In the genomic region with DNA sequence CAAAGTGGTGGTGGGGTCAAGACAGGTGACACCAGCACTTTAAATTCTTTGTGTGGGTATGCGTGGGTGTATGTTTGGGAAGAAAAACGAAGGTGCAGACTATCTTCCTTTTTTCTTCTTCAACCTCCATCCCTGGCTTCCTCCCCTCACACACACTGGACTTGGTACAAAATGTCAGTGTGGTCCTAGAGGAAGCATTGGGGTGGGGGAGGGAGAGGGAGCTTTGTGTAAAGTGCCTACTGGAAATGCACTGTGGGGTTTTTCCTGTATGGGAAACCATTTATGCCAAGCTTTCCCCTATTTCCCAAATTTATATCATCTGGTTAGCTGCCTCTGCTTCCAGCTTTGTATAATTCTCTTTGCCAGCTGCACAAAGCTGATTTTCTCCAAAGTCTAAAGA, we compare ENCODE assay signal across 1 cellular context.
TF ChIP-seq lines count a peak whose summit lies in the region.

No MANE protein-coding gene starts in this region.

TF ChIP-seq in H1, 55 proteins besides CTCF, POLR2A, EP300 and RAD21:
- TF ChIP-seq JUND (IDR thresholded peaks at IDR 0.05; ENCODE audit: low read length) (no peak), TCF12 (IDR thresholded peaks at IDR 0.05; ENCODE audit: low read depth, low read length) (0 out of 2 replicates have a peak, but pooled peaks have one; percentile 51), RBBP5 (IDR thresholded peaks at IDR 0.05; ENCODE audit: borderline replicate concordance, low read depth, low read length) (no peak), CBX8 (IDR thresholded peaks at IDR 0.05; ENCODE audit: borderline replicate concordance, low read depth, low read length) (no peak), GTF2F1 (IDR thresholded peaks at IDR 0.05; ENCODE audit: borderline replicate concordance, low read depth, low read length) (no peak), CHD2 (IDR thresholded peaks at IDR 0.05; ENCODE audit: low read length) (no peak), RNF2 (IDR thresholded peaks at IDR 0.05; ENCODE audit: borderline replicate concordance, low read depth, low read length, missing control alignments, poor library complexity, severe bottlenecking) (peak; percentile 75), FOSL1 (IDR thresholded peaks at IDR 0.05; ENCODE audit: insufficient read depth, low read depth, low read length) (0 out of 2 replicates have a peak, but pooled peaks have one; percentile 68), SIX5 (IDR thresholded peaks at IDR 0.05; ENCODE audit: low read depth, low read length) (no peak), SUZ12 (IDR thresholded peaks at IDR 0.05; ENCODE audit: low read length) (no peak), KDM1A (IDR thresholded peaks at IDR 0.05; ENCODE audit: borderline replicate concordance, low read length) (no peak), SIN3A (conservative IDR thresholded peaks at IDR 0.05 in 1 of 2, IDR thresholded peaks at IDR 0.05 in 1 of 2; ENCODE audit: low read depth in 1 of 2, low read length in 2 of 2) (no peak), GABPA (IDR thresholded peaks at IDR 0.05; ENCODE audit: borderline replicate concordance, insufficient read depth, low read length) (no peak), ZNF274 (IDR thresholded peaks at IDR 0.05; ENCODE audit: borderline replicate concordance, extremely low read depth, low read length) (no peak), BRCA1 (IDR thresholded peaks at IDR 0.05; ENCODE audit: low read depth, low read length) (no peak), CEBPB (IDR thresholded peaks at IDR 0.05; ENCODE audit: low read depth, low read length) (no peak), HDAC2 (IDR thresholded peaks at IDR 0.05; ENCODE audit: borderline replicate concordance in 1 of 2, low read depth in 2 of 2, low read length in 2 of 2) (no peak), SP2 (IDR thresholded peaks at IDR 0.05; ENCODE audit: low read length) (no peak), NANOG (IDR thresholded peaks at IDR 0.05; ENCODE audit: insufficient read depth, low read depth, low read length, poor library complexity, severe bottlenecking) (no peak), BACH1 (IDR thresholded peaks at IDR 0.05; ENCODE audit: low read length) (no peak), MAFK (IDR thresholded peaks at IDR 0.05; ENCODE audit: low read depth, low read length) (no peak), EGR1 (IDR thresholded peaks at IDR 0.05; ENCODE audit: borderline replicate concordance, low read depth, low read length) (peak; percentile 82), CHD1 (IDR thresholded peaks at IDR 0.05; ENCODE audit: low read depth, low read length) (no peak), SAP30 (IDR thresholded peaks at IDR 0.05; ENCODE audit: insufficient read depth, insufficient replicate concordance, low read length) (no peak), NRF1 (IDR thresholded peaks at IDR 0.05; ENCODE audit: low read depth, low read length) (no peak), SRF (IDR thresholded peaks at IDR 0.05; ENCODE audit: low read depth, low read length) (no peak), SP1 (IDR thresholded peaks at IDR 0.05; ENCODE audit: low read depth, low read length) (peak; percentile 87), TAF7 (optimal IDR thresholded peaks at IDR 0.05; ENCODE audit: borderline replicate concordance, low read depth, low read length) (no peak), EZH2 (IDR thresholded peaks at IDR 0.05; ENCODE audit: low read depth, low read length, severe bottlenecking) (no peak), JUN (IDR thresholded peaks at IDR 0.05; ENCODE audit: low read depth, low read length) (no peak), YY1 (IDR thresholded peaks at IDR 0.05; ENCODE audit: low read depth, low read length) (0 out of 2 replicates have a peak, but pooled peaks have one; percentile 33), SIRT6 (IDR thresholded peaks at IDR 0.05; ENCODE audit: low read length) (no peak), PHF8 (conservative IDR thresholded peaks at IDR 0.05; ENCODE audit: low read depth, low read length) (no peak), BCL11A (IDR thresholded peaks at IDR 0.05; ENCODE audit: low read depth in 2 of 2, low read length in 2 of 2) (no peak), TBP (IDR thresholded peaks at IDR 0.05; ENCODE audit: low read depth, low read length) (no peak), RXRA (IDR thresholded peaks at IDR 0.05; ENCODE audit: insufficient read depth, low read depth, low read length) (no peak), CBX5 (IDR thresholded peaks at IDR 0.05; ENCODE audit: low read depth, low read length) (no peak), KDM4A (IDR thresholded peaks at IDR 0.05; ENCODE audit: low read depth, low read length, severe bottlenecking) (no peak)
- TF ChIP-seq, protein P1, sequence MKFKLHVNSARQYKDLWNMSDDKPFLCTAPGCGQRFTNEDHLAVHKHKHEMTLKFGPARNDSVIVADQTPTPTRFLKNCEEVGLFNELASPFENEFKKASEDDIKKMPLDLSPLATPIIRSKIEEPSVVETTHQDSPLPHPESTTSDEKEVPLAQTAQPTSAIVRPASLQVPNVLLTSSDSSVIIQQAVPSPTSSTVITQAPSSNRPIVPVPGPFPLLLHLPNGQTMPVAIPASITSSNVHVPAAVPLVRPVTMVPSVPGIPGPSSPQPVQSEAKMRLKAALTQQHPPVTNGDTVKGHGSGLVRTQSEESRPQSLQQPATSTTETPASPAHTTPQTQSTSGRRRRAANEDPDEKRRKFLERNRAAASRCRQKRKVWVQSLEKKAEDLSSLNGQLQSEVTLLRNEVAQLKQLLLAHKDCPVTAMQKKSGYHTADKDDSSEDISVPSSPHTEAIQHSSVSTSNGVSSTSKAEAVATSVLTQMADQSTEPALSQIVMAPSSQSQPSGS (IDR thresholded peaks at IDR 0.05; ENCODE audit: low read length) = no peak
- TF ChIP-seq, protein P2, sequence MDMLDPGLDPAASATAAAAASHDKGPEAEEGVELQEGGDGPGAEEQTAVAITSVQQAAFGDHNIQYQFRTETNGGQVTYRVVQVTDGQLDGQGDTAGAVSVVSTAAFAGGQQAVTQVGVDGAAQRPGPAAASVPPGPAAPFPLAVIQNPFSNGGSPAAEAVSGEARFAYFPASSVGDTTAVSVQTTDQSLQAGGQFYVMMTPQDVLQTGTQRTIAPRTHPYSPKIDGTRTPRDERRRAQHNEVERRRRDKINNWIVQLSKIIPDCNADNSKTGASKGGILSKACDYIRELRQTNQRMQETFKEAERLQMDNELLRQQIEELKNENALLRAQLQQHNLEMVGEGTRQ (IDR thresholded peaks at IDR 0.05; ENCODE audit: low read length) = no peak
- TF ChIP-seq, protein P3, sequence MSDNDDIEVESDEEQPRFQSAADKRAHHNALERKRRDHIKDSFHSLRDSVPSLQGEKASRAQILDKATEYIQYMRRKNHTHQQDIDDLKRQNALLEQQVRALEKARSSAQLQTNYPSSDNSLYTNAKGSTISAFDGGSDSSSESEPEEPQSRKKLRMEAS (IDR thresholded peaks at IDR 0.05) = no peak
- TF ChIP-seq, protein P4, sequence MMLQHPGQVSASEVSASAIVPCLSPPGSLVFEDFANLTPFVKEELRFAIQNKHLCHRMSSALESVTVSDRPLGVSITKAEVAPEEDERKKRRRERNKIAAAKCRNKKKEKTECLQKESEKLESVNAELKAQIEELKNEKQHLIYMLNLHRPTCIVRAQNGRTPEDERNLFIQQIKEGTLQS (IDR thresholded peaks at IDR 0.05; ENCODE audit: insufficient read depth, low read depth, low read length) = no peak
